10 cellular contexts compared by ENCODE assay signal in genomic region chr6:132333639-132334516, GRCh38.
DNase-seq lines count a peak whose midpoint lies in the region; ATAC-seq and TF ChIP-seq lines count a peak whose summit lies in the region.
"Had no signal": no experiment of that assay in that cellular context is flagged by ENCODE, and none has a peak within 500 bp of the region (broad histone marks: within the 10 kb centered on the region; RNA-seq: fewer than 3 reads in every experiment).

No MANE protein-coding gene starts in this region.

- peak overlapping the region; percentile 0 for H3K27ac Mint-ChIP-seq in chondrocyte (ENCODE audit: unreplicated experiment)
- no peak overlapping the region for H3K27ac Mint-ChIP-seq in stimulated activated naive CD8-positive, alpha-beta T cell treated with anti-CD3 and anti-CD28 coated beads, Interleukin-15, amount 100 ng/mL, for 72 hours
- H3K27ac Mint-ChIP-seq in activated naive CD4-positive, alpha-beta T cell treated with anti-CD3 and anti-CD28 coated beads, Interleukin-2, amount 10 ng/mL, durations not matched to agents 7 days and 5 days, result no peak overlapping the region

- H3K4me1 Mint-ChIP-seq in chondrocyte (ENCODE audit: low read depth), result peaks cover 14% of the 10 kb centered on the region
- H3K4me1 Mint-ChIP-seq in stimulated activated naive CD8-positive, alpha-beta T cell treated with anti-CD3 and anti-CD28 coated beads, Interleukin-15, amount 100 ng/mL, for 72 hours, result no peaks in the 10 kb centered on the region
- H3K4me1 Mint-ChIP-seq in activated naive CD4-positive, alpha-beta T cell treated with anti-CD3 and anti-CD28 coated beads, Interleukin-2, amount 10 ng/mL, durations not matched to agents 7 days and 5 days, result no peaks in the 10 kb centered on the region

- CTCF ChIA-PET in activated naive CD4-positive, alpha-beta T cell treated with anti-CD3 and anti-CD28 coated beads, Interleukin-2, amount 10 ng/mL, durations not matched to agents 7 days and 5 days (lab: Charles Lee), result no interaction called here

- H3K36me3 Mint-ChIP-seq in chondrocyte (ENCODE audit: low read depth), result no peaks in the 10 kb centered on the region
- H3K36me3 Mint-ChIP-seq in activated naive CD4-positive, alpha-beta T cell treated with anti-CD3 and anti-CD28 coated beads, Interleukin-2, amount 10 ng/mL, durations not matched to agents 7 days and 5 days, result no peaks in the 10 kb centered on the region

- no peak overlapping the region for H3K4me3 Mint-ChIP-seq in chondrocyte (ENCODE audit: unreplicated experiment)
- no peak overlapping the region for H3K4me3 Mint-ChIP-seq in stimulated activated naive CD8-positive, alpha-beta T cell treated with anti-CD3 and anti-CD28 coated beads, Interleukin-15, amount 100 ng/mL, for 72 hours
- no peak overlapping the region for H3K4me3 Mint-ChIP-seq in activated naive CD4-positive, alpha-beta T cell treated with anti-CD3 and anti-CD28 coated beads, Interleukin-2, amount 10 ng/mL, durations not matched to agents 7 days and 5 days

- peak; percentile 92 for DNase-seq in A172 (ENCODE audit: low spot score)
- peak; percentile 96 for DNase-seq in HS-27A (ENCODE audit: low read depth)
- DNase-seq in chondrocyte (ENCODE audit: low spot score), result no peak
- peak in 1 of 2 donors; percentile 4 for DNase-seq in left colon
- no peak for DNase-seq in NCI-H2081 treated with DMSO at 0.1 percent for 48 hours (lab: John Stamatoyannopoulos, UW)
- no peak for DNase-seq in stimulated activated naive CD8-positive, alpha-beta T cell treated with anti-CD3 and anti-CD28 coated beads, Interleukin-15, amount 100 ng/mL, for 72 hours
- DNase-seq in activated naive CD4-positive, alpha-beta T cell treated with anti-CD3 and anti-CD28 coated beads, Interleukin-2, amount 10 ng/mL, durations not matched to agents 7 days and 5 days, result no peak
- DNase-seq: MM.1S; stimulated activated CD4-positive, alpha-beta T cell treated with anti-CD3 and anti-CD28 coated beads, Interleukin-2, amount 100 ng/mL, for 24 hours had no signal

- no peak for TF ChIP-seq CTCF in chondrocyte (IDR thresholded peaks at IDR 0.05)

- intact Hi-C loops in left colon (cut with DNase I, micrococcal nuclease), result no loop called here

- ATAC-seq in left colon, result peak; percentile 67
- no peak for ATAC-seq in HG03135 (IDR thresholded peaks at IDR 0.05; ENCODE audit: unreplicated experiment)
- no peak for ATAC-seq in stimulated activated naive CD8-positive, alpha-beta T cell treated with anti-CD3 and anti-CD28 coated beads, Interleukin-15, amount 100 ng/mL, for 72 hours

- H3K27me3 Mint-ChIP-seq in chondrocyte (ENCODE audit: low read depth), result no peaks in the 10 kb centered on the region
- H3K27me3 Mint-ChIP-seq in stimulated activated naive CD8-positive, alpha-beta T cell treated with anti-CD3 and anti-CD28 coated beads, Interleukin-15, amount 100 ng/mL, for 72 hours, result peaks cover 20% of the 10 kb centered on the region
- H3K27me3 Mint-ChIP-seq in activated naive CD4-positive, alpha-beta T cell treated with anti-CD3 and anti-CD28 coated beads, Interleukin-2, amount 10 ng/mL, durations not matched to agents 7 days and 5 days, result peaks cover 7% of the 10 kb centered on the region

- peaks cover 3% of the 10 kb centered on the region for H3K9me3 Mint-ChIP-seq in chondrocyte (ENCODE audit: low read depth)
- no peaks in the 10 kb centered on the region for H3K9me3 Mint-ChIP-seq in stimulated activated naive CD8-positive, alpha-beta T cell treated with anti-CD3 and anti-CD28 coated beads, Interleukin-15, amount 100 ng/mL, for 72 hours
- no peaks in the 10 kb centered on the region for H3K9me3 Mint-ChIP-seq in activated naive CD4-positive, alpha-beta T cell treated with anti-CD3 and anti-CD28 coated beads, Interleukin-2, amount 10 ng/mL, durations not matched to agents 7 days and 5 days

Comparison
In these comparisons a context has a peak if more than half of its experiments do, and no peak if none do; other contexts are left out.
1. DNase-seq: peak in A172 (single experiment) and HS-27A (single experiment); none in chondrocyte (single experiment), NCI-H2081 treated with DMSO at 0.1 percent for 48 hours (single experiment), stimulated activated naive CD8-positive, alpha-beta T cell treated with anti-CD3 and anti-CD28 coated beads, Interleukin-15, amount 100 ng/mL, for 72 hours (0 of 2) and activated naive CD4-positive, alpha-beta T cell treated with anti-CD3 and anti-CD28 coated beads, Interleukin-2, amount 10 ng/mL, durations not matched to agents 7 days and 5 days (single experiment).